ENCODE assay signal across 8 cellular contexts in the genomic region with DNA sequence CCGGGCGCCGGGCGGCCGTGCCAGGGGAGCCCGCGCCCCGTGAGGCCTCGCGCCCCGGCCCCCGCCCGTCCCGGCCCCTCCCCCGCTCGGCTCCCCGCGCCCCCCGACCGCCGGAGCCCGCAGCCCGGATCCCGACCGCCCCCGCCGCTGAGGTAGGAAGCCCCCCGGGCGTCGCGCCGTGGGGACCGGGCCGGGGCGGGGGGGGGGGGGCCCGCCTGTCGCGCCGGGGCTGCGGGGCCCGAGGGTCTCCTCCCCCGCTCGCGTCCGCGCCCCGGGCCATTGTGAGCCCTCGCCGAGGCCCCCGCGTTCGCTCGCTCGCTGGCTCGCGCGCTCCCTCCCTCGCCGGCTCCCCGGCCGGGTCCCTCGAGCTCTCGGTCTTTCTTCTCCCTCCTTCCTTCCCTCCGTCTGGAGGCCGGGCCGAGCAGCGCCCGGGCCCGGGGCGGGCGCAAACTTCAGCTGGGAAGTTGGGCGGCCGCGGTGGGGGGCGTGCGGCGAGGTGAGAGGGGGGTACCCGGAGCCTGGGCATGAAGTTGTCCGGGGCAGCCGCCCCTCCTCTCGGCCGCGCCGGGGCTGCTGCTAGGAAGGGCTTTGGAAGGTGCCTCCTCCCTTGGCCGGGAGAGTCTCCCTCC. TPM values are rescaled to one million over a fixed set of nuclear protein-coding genes. Genes with fewer than 3 reads are reported as not detected.
A peak's percentile ranks its signal among the peaks of the same experiment; 100 is the strongest.
DNase-seq lines count a peak whose midpoint lies in the region; ATAC-seq and TF ChIP-seq lines count a peak whose summit lies in the region.

No MANE protein-coding gene starts in this region.

- H3K36me3 Mint-ChIP-seq in Caco-2 (ENCODE audit: insufficient read depth, unreplicated experiment): peaks cover 17% of the 10 kb centered on the region

- peak overlapping the region; percentile 66 for H3K4me3 Mint-ChIP-seq in Caco-2 (ENCODE audit: unreplicated experiment)

- H3K36me3 ChIP-seq in Caco-2 (ENCODE audit: control insufficient read depth, insufficient read depth, low read length) (no peaks in the 10 kb centered on the region), neuronal stem cell (replicated peaks in 1 of 2; ENCODE audit: control insufficient read depth in 2 of 2, insufficient read depth in 2 of 2, low read length in 2 of 2) (no peaks in the 10 kb centered on the region)

- peak overlapping the region; percentile 92 for H4K91ac ChIP-seq in neuronal stem cell (ENCODE audit: low read depth, low read length, poor library complexity)

- peak overlapping the region; percentile 73 for H2AFZ ChIP-seq in neuronal stem cell (ENCODE audit: low read length)

- H3K9me3 ChIP-seq in Caco-2 (no peaks in the 10 kb centered on the region), neuronal stem cell (replicated peaks in 1 of 2; ENCODE audit: control insufficient read depth in 2 of 2, insufficient read depth in 1 of 2, low read depth in 1 of 2, low read length in 2 of 2) (peaks cover 0 to 2% of the 10 kb centered on the region in 2 donors)

- peak overlapping the region; percentile 88 for H2BK5ac ChIP-seq in neuronal stem cell (ENCODE audit: low read length)

- H3K27me3 Mint-ChIP-seq in Caco-2 (ENCODE audit: insufficient read depth, unreplicated experiment): no peaks in the 10 kb centered on the region

- peak overlapping the region; percentile 99 for H2AK5ac ChIP-seq in neuronal stem cell (ENCODE audit: low read depth, low read length)

- in situ Hi-C loops in GM13977 (cut with MboI; ENCODE audit: low pct_unique_long_range_greater_than_20kb, low sequenced_read_pairs, unreplicated experiment): no loop called here

- DNase-seq in Caco-2 (peak in 1 of 2 experiments; percentile 48), M059J (ENCODE audit: low read depth) (peak; percentile 47), ecto neural progenitor cell (ENCODE audit: low spot score) (peak; percentile 72), neuronal stem cell (ENCODE audit: low spot score) (no peak), GM13977 (ENCODE audit: low spot score) (no peak), NCI-H526 treated with DMSO at 0.1 percent for 48 hours (lab: John Stamatoyannopoulos, UW) (no peak)
- DNase-seq in stimulated activated CD4-positive, alpha-beta T cell treated with anti-CD3 and anti-CD28 coated beads, Interleukin-12 subunit alpha, Interleukin-12 subunit beta, amount 100 ng/mL, for 4 hours: no peak

- no CpG with 5 or more reads among the region's 85 CpGs for WGBS in neuronal stem cell (ENCODE audit: extremely low coverage in 2 of 2, insufficient read length in 2 of 2, insufficient replicate concordance in 1 of 2), 2 donors

- H3K27me3 ChIP-seq in Caco-2 (replicated peaks; ENCODE audit: control insufficient read depth, insufficient read depth, low read length): no peaks in the 10 kb centered on the region
- peaks cover 0 to 19% (median 0%) of the 10 kb centered on the region in 3 experiments for H3K27me3 ChIP-seq in neuronal stem cell (ENCODE audit: control insufficient read depth in 3 of 3, insufficient read depth in 3 of 3, low read depth in 1 of 3, low read length in 3 of 3)

- H3K4me1 Mint-ChIP-seq in Caco-2 (ENCODE audit: low read depth, unreplicated experiment): peaks cover 12% of the 10 kb centered on the region

- peak overlapping the region; percentile 100 for H2BK12ac ChIP-seq in neuronal stem cell (ENCODE audit: low read length)

- H3K4me2 ChIP-seq in neuronal stem cell (ENCODE audit: insufficient read depth, low read length, poor library complexity, severe bottlenecking): peak overlapping the region; percentile 96

- H2BK15ac ChIP-seq in neuronal stem cell (ENCODE audit: low read length): peak overlapping the region; percentile 100

- CTCF ChIA-PET in Caco-2 (lab: Charles Lee): interaction anchor here (0.5 to 1.5 kb wide), 3 partner anchors 43 to 51 kb away, joined by 3 to 10 read pairs (median 3); no protein-coding TSS in a partner anchor

- peak overlapping the region; percentile 100 for H2BK120ac ChIP-seq in neuronal stem cell (ENCODE audit: low read depth, low read length)

- no peak overlapping the region for H3K27ac Mint-ChIP-seq in Caco-2 (ENCODE audit: unreplicated experiment)

- peak overlapping the region; percentile 88 for H3K9ac ChIP-seq in neuronal stem cell (ENCODE audit: low read depth, low read length, poor library complexity)

- H3K9me3 Mint-ChIP-seq in Caco-2 (ENCODE audit: unreplicated experiment): no peaks in the 10 kb centered on the region

- peak overlapping the region; percentile 83 for H3K4me3 ChIP-seq in Caco-2 (ENCODE audit: low read depth, low read length)
- H3K4me3 ChIP-seq in neuronal stem cell (ENCODE audit: low read length in 2 of 2): peak overlapping the region; percentile 89 to 91

- BruUV-seq in Caco-2 (replicated peaks; lab: Mats Ljungman, UMichigan): no TSS peak

- H3K14ac ChIP-seq in neuronal stem cell (ENCODE audit: low read length): peak overlapping the region; percentile 90

- intact Hi-C loops in Caco-2 (cut with micrococcal nuclease; ENCODE audit: unreplicated experiment): no loop called here

- H3K79me1 ChIP-seq in neuronal stem cell (ENCODE audit: low read depth, low read length): peaks cover 26% of the 10 kb centered on the region

- H3K18ac ChIP-seq in neuronal stem cell (ENCODE audit: low read length): peak overlapping the region; percentile 95

- peak overlapping the region; percentile 85 for H3K23ac ChIP-seq in neuronal stem cell (ENCODE audit: low read depth, low read length, poor library complexity)

- H3K4me1 ChIP-seq in Caco-2: peaks cover 36% of the 10 kb centered on the region
- peaks cover 33 to 38% of the 10 kb centered on the region in 2 donors for H3K4me1 ChIP-seq in neuronal stem cell (ENCODE audit: control insufficient read depth in 2 of 2, insufficient read depth in 1 of 2, low read depth in 1 of 2, low read length in 2 of 2)

- POLR2A ChIA-PET in Caco-2 (lab: Charles Lee): interaction anchor here (0.6 kb wide), 2 partner anchors 17 to 44 kb away, joined by 3 to 10 read pairs; no protein-coding TSS in a partner anchor

- no peak overlapping the region for H4K8ac ChIP-seq in neuronal stem cell (ENCODE audit: low read depth, low read length)

- no peak for TF ChIP-seq CTCF in Caco-2 (IDR thresholded peaks at IDR 0.05; ENCODE audit: insufficient read depth in 1 of 2, low read depth in 1 of 2, low read length in 1 of 2, severe bottlenecking in 1 of 2, unreplicated experiment in 1 of 2)
- no peak for TF ChIP-seq CTCF in GM13977 (IDR thresholded peaks at IDR 0.05; ENCODE audit: extremely low read depth, insufficient read depth, missing control alignments)

- no peak for ATAC-seq in HG02678 (IDR thresholded peaks at IDR 0.05; ENCODE audit: unreplicated experiment)

- no peak overlapping the region for H3K27ac ChIP-seq in neuronal stem cell (replicated peaks; ENCODE audit: low read length)

- H3K4ac ChIP-seq in neuronal stem cell (ENCODE audit: low read length): peak overlapping the region; percentile 53

RNA-seq across cellular contexts. Expression of a gene that starts 0.3 kb away (rescaled TPM):
- total RNA-seq in Caco-2 (2022): 12.3 and 13.1 TPM in 2 replicates
- 0.22 and 1.1 TPM in 2 replicates for total RNA-seq in M059J (2014; rRNA removed; shearing (Covaris generic))
- 7.6 TPM for polyA plus RNA-seq in neuronal stem cell (2013, experiment 1 of 2)
- 7.9 TPM for polyA plus RNA-seq in neuronal stem cell (2013, experiment 2 of 2)

RNA-seq across cellular contexts. Expression of a gene that starts 34.9 kb away (rescaled TPM):
- 74.1 and 76.5 TPM in 2 replicates for total RNA-seq in Caco-2 (2022)
- 38.6 and 61.5 TPM in 2 replicates for total RNA-seq in M059J (2014; rRNA removed; shearing (Covaris generic))
- 76.9 TPM for polyA plus RNA-seq in neuronal stem cell (2013, experiment 1 of 2)
- polyA plus RNA-seq in neuronal stem cell (2013, experiment 2 of 2): 74.7 TPM

RNA-seq across cellular contexts. Expression of a gene that starts 43.4 kb away (rescaled TPM):
- 22.6 and 24.6 TPM in 2 replicates for total RNA-seq in Caco-2 (2022)
- total RNA-seq in M059J (2014; rRNA removed; shearing (Covaris generic)): 3.2 and 6.2 TPM in 2 replicates
- polyA plus RNA-seq in neuronal stem cell (2013, experiment 1 of 2): 18.5 TPM
- 20.5 TPM for polyA plus RNA-seq in neuronal stem cell (2013, experiment 2 of 2)

RNA-seq across cellular contexts. Expression of a gene that starts 55.4 kb away (rescaled TPM):
- 2.7 and 2.8 TPM in 2 replicates for total RNA-seq in Caco-2 (2022)
- total RNA-seq in M059J (2014; rRNA removed; shearing (Covaris generic)): 69.9 and 115 TPM in 2 replicates
- polyA plus RNA-seq in neuronal stem cell (2013, experiment 1 of 2): 7.8 TPM
- polyA plus RNA-seq in neuronal stem cell (2013, experiment 2 of 2): 7.6 TPM

Comparison
In these comparisons a context has a peak if more than half of its experiments do, and no peak if none do; other contexts are left out.
1. DNase-seq: peak in M059J (single experiment) and ecto neural progenitor cell (single experiment); none in neuronal stem cell (single experiment), stimulated activated CD4-positive, alpha-beta T cell treated with anti-CD3 and anti-CD28 coated beads, Interleukin-12 subunit alpha, Interleukin-12 subunit beta, amount 100 ng/mL, for 4 hours (single experiment), GM13977 (single experiment) and NCI-H526 treated with DMSO at 0.1 percent for 48 hours (single experiment).